35 cellular contexts compared by ENCODE assay signal in genomic region chr13:30081331-30081730, GRCh38.
"Had no signal": no experiment of that assay in that cellular context is flagged by ENCODE, and none has a peak within 500 bp of the region (broad histone marks: within the 10 kb centered on the region; RNA-seq: fewer than 3 reads in every experiment).

No MANE protein-coding gene starts in this region.

- H3K27me3 ChIP-seq: MG63 had no signal

- H3K4me3 ChIP-seq: MG63 had no signal

- H3K36me3 ChIP-seq: MG63 had no signal

- DNase-seq: Karpas-422, Kasumi-1, KG1, MG63, MM.1S, MV-4-11, NCI-H1048, NCI-H1092, NCI-H1092 treated with DMSO at 0.1 percent for 48 hours, NCI-H1105, NCI-H1105 treated with DMSO at 0.1 percent for 48 hours, NCI-H1417, NCI-H1417 treated with DMSO at 0.1 percent for 48 hours, NCI-H1436, NCI-H1436 treated with DMSO at 0.1 percent for 48 hours, NCI-H146, NCI-H1694, NCI-H1694 treated with DMSO at 0.1 percent for 48 hours, NCI-H187, NCI-H187 treated with DMSO at 0.1 percent for 48 hours, NCI-H1930, NCI-H2029, NCI-H2029 treated with DMSO at 0.1 percent for 48 hours, NCI-H2081, NCI-H2081 treated with DMSO at 0.1 percent for 48 hours, NCI-H2107, NCI-H2171, NCI-H2171 treated with DMSO at 0.1 percent for 48 hours, NCI-H2227 treated with DMSO at 0.1 percent for 48 hours, NCI-H226, NCI-H345, NCI-H446, NCI-H446 treated with DMSO at 0.1 percent for 48 hours, NCI-H510A had no signal

- H3K27ac ChIP-seq: KMS-11 had no signal
